11 cellular contexts compared by ENCODE assay signal in genomic region chr20:32052090-32052791, GRCh38. TPM values are rescaled to one million over a fixed set of nuclear protein-coding genes. Genes with fewer than 3 reads are reported as not detected.
DNase-seq lines count a peak whose midpoint lies in the region; ATAC-seq and TF ChIP-seq lines count a peak whose summit lies in the region.
"Had no signal": no experiment of that assay in that cellular context is flagged by ENCODE, and none has a peak within 500 bp of the region (broad histone marks: within the 10 kb centered on the region; RNA-seq: fewer than 3 reads in every experiment).

TSS of gene HCK (plus strand) at chr20:32052242.

- ATAC-seq in T-cell (replicated peaks in 1 of 4): peak; percentile 38 to 55 (median 48)
- no peak for ATAC-seq in foreskin keratinocyte

- peaks cover 15 to 23% (median 18%) of the 10 kb centered on the region in 3 donors for H3K4me1 Mint-ChIP-seq in T-cell

- intact Hi-C loops in stomach (cut with DNase I; ENCODE audit: low total_unique reads): no loop called here

- peak; percentile 36 for DNase-seq in NCI-H2227 (lab: John Stamatoyannopoulos, UW; ENCODE audit: unreplicated experiment)
- DNase-seq in NCI-H2227 treated with DMSO at 0.1 percent for 48 hours (lab: John Stamatoyannopoulos, UW): no peak
- peak in 2 of 34 experiments; percentile 9 to 33 for DNase-seq in T-cell
- DNase-seq in iPS-NIHi11 (ENCODE audit: low spot score): peak; percentile 51
- peak; percentile 29 for DNase-seq in stomach
- DNase-seq in stimulated activated CD8-positive, alpha-beta memory T cell treated with anti-CD3 and anti-CD28 coated beads, Interleukin-4, amount 100 ng/mL, for 48 hours: no peak
- no peak for DNase-seq in foreskin keratinocyte
- no peak for DNase-seq in OCI-M2 (lab: John Stamatoyannopoulos, UW; ENCODE audit: unreplicated experiment)

- no peaks in the 10 kb centered on the region for H3K9me3 ChIP-seq in stomach

- H3K4me3 ChIP-seq in stomach: peak within 1 kb of the TSS; percentile 17 to 47 (median 40)

- WGBS in stomach, 5 donors: 1 to 3% (median 2%) methylated on average over 41 to 58 of the region's 58 CpGs

- POLR2A ChIA-PET in T-cell (lab: Charles Lee): interaction anchor here in 1 of 2 donors (0.6 kb wide), 1 partner anchor 20 kb away, joined by 5 read pairs; no protein-coding TSS in a partner anchor

- H3K27ac ChIP-seq in stomach (peak within 1 kb of the TSS; percentile 33 to 87 (median 67)), foreskin keratinocyte (no peak within 1 kb of the TSS)

- H3K27ac Mint-ChIP-seq in T-cell: peak within 1 kb of the TSS in 1 of 2 donors; percentile 81

- peaks cover 9 to 19% (median 14%) of the 10 kb centered on the region in 4 donors for H3K4me1 ChIP-seq in stomach
- no peaks in the 10 kb centered on the region for H3K4me1 ChIP-seq in foreskin keratinocyte

- H3K36me3 Mint-ChIP-seq in T-cell: no peaks in the 10 kb centered on the region

- no peak for TF ChIP-seq CTCF in stomach (IDR thresholded peaks at IDR 0.05)
- TF ChIP-seq CTCF in foreskin keratinocyte (conservative IDR thresholded peaks at IDR 0.05): no peak

- H3K27me3 ChIP-seq in stomach (peaks cover 15 to 76% (median 34%) of the 10 kb centered on the region in 3 donors), foreskin keratinocyte (peaks cover 73% of the 10 kb centered on the region)

- peak within 1 kb of the TSS; percentile 66 to 82 (median 66) for H3K4me3 Mint-ChIP-seq in T-cell

- no peaks in the 10 kb centered on the region for H3K36me3 ChIP-seq in stomach

- CTCF ChIA-PET in T-cell (lab: Charles Lee): no interaction called here

- no peak for TF ChIP-seq EP300 in stomach (IDR thresholded peaks at IDR 0.05)

- peaks cover 49 to 64% of the 10 kb centered on the region in 2 donors for H3K27me3 Mint-ChIP-seq in T-cell

- TF ChIP-seq POLR2A in stomach (IDR thresholded peaks at IDR 0.05): no peak

- no peaks in the 10 kb centered on the region for H3K9me3 Mint-ChIP-seq in T-cell

RNA-seq across cellular contexts. Expression of gene HCK, which starts in this region (rescaled TPM):
- total RNA-seq in T-cell (1 to 10 TPM in 1 of 5 donors, under 1 TPM in 4; 0.29 to 1.5 (median 0.73) TPM), stomach (1 to 10 TPM in 4 of 5 donors, not detected in 1; 1.3 to 6.8 (median 3.3) TPM), foreskin keratinocyte (not detected in 2 replicates)
- polyA plus RNA-seq in stomach (10 to 100 TPM in 2 of 3 donors, 1 to 10 TPM in 1; 4.4 to 14.7 (median 10.4) TPM), foreskin keratinocyte (not detected in 2 replicates)
- total RNA-seq: fibroblast of villous mesenchyme, RPMI7951 had no signal
- polyA plus RNA-seq: AG04450 had no signal

Comparison
In these comparisons a context has a peak if more than half of its experiments do, and no peak if none do; other contexts are left out.
1. DNase-seq: peak in NCI-H2227 (single experiment), iPS-NIHi11 (single experiment) and stomach (single experiment); none in NCI-H2227 treated with DMSO at 0.1 percent for 48 hours (single experiment), stimulated activated CD8-positive, alpha-beta memory T cell treated with anti-CD3 and anti-CD28 coated beads, Interleukin-4, amount 100 ng/mL, for 48 hours (single experiment), foreskin keratinocyte (0 of 2) and OCI-M2 (single experiment).